17 cellular contexts compared by ENCODE assay signal in genomic region chr3:6680119-6680806, GRCh38.
DNase-seq lines count a peak whose midpoint lies in the region; ATAC-seq, FAIRE-seq and TF ChIP-seq lines count a peak whose summit lies in the region.
"Had no signal": no experiment of that assay in that cellular context is flagged by ENCODE, and none has a peak within 500 bp of the region (broad histone marks: within the 10 kb centered on the region; RNA-seq: fewer than 3 reads in every experiment).

No MANE protein-coding gene starts in this region.

- intact Hi-C loops in kidney (cut with DNase I), result no loop called here

- no peak overlapping the region for H3K4me3 ChIP-seq in kidney (ENCODE audit: low read length in 2 of 2)
- H3K4me3 ChIP-seq: body of pancreas, suprapubic skin had no signal

- no peaks in the 10 kb centered on the region for H3K4me1 ChIP-seq in kidney (ENCODE audit: control insufficient read depth in 1 of 2, insufficient read depth in 1 of 2, low read depth in 1 of 2, low read length in 2 of 2)
- H3K4me1 ChIP-seq: BE2C, body of pancreas, suprapubic skin had no signal

- no peaks in the 10 kb centered on the region for H3K36me3 ChIP-seq in kidney (ENCODE audit: control insufficient read depth in 1 of 2, insufficient read depth in 2 of 2, low read length in 2 of 2)
- H3K36me3 ChIP-seq: BE2C, suprapubic skin had no signal

- H3K9me3 Mint-ChIP-seq in nephron progenitor cell, result no peaks in the 10 kb centered on the region

- H3K4me1 Mint-ChIP-seq in nephron progenitor cell, result no peaks in the 10 kb centered on the region

- H3K36me3 Mint-ChIP-seq in nephron progenitor cell (ENCODE audit: low read depth), result no peaks in the 10 kb centered on the region

- H3K9ac ChIP-seq in kidney (ENCODE audit: low read length in 2 of 2), result no peak overlapping the region

- peak; percentile 90 for ATAC-seq in GM19468 (IDR thresholded peaks at IDR 0.05; ENCODE audit: extremely low read depth, unreplicated experiment)
- ATAC-seq in HG02885 (IDR thresholded peaks at IDR 0.05; ENCODE audit: poor library complexity, unreplicated experiment), result peak; percentile 93
- peak; percentile 91 for ATAC-seq in HG03558 (IDR thresholded peaks at IDR 0.05; ENCODE audit: extremely low read depth, unreplicated experiment)
- ATAC-seq: activated CD4-positive, CD25-positive, alpha-beta regulatory T cell treated with anti-CD3 and anti-CD28 coated beads, Interleukin-2, amount 50 U/mL, for 24 hours; body of pancreas had no signal

- FAIRE-seq in GM18507 (lab: Jason Lieb, UNC) (peak; percentile 73), kidney (lab: Jason Lieb, UNC) (no peak), HTR-8/SVneo (lab: Jason Lieb, UNC) (no peak)
- FAIRE-seq: endothelial cell of umbilical vein, G401.6 had no signal

- no peak overlapping the region for H3K27ac ChIP-seq in kidney (ENCODE audit: low read depth in 2 of 2, low read length in 2 of 2)
- H3K27ac ChIP-seq: body of pancreas, suprapubic skin had no signal

- no peak for TF ChIP-seq CTCF in nephron progenitor cell (IDR thresholded peaks at IDR 0.05)
- no peak for TF ChIP-seq CTCF in kidney (IDR thresholded peaks at IDR 0.05; ENCODE audit: borderline replicate concordance, extremely low read depth, insufficient read depth)

- H3K9me3 ChIP-seq in kidney (ENCODE audit: control insufficient read depth in 1 of 2, low read length in 2 of 2), result no peaks in the 10 kb centered on the region
- H3K9me3 ChIP-seq: BE2C, body of pancreas, suprapubic skin had no signal

- peaks cover 8% of the 10 kb centered on the region for H3K27me3 Mint-ChIP-seq in nephron progenitor cell (ENCODE audit: low read depth, poor library complexity)
- H3K27me3 Mint-ChIP-seq: progenitor cell of endocrine pancreas had no signal

- H3K4me3 Mint-ChIP-seq in nephron progenitor cell, result no peak overlapping the region

- DNase-seq in GM18507 (ENCODE audit: extremely low spot score, insufficient read length, low read depth), result no peak
- no peak for DNase-seq in nephron progenitor cell
- DNase-seq in cerebellar nuclear complex (lab: John Stamatoyannopoulos, UW), result no peak
- no peak for DNase-seq in kidney
- DNase-seq in HTR-8/SVneo (ENCODE audit: insufficient read length, low spot score), result no peak
- DNase-seq: BE2C, body of pancreas, midbrain, NCI-H748 treated with DMSO at 0.1 percent for 48 hours had no signal

- no peak overlapping the region for H3K27ac Mint-ChIP-seq in nephron progenitor cell
- H3K27ac Mint-ChIP-seq: progenitor cell of endocrine pancreas had no signal
